ENCODE assay signal across 24 cellular contexts in genomic region chr1:101295212-101295611, GRCh38. TPM values are rescaled to one million over a fixed set of nuclear protein-coding genes. Genes with fewer than 3 reads are reported as not detected.
DNase-seq lines count a peak whose midpoint lies in the region; ATAC-seq and TF ChIP-seq lines count a peak whose summit lies in the region.
"Had no signal": no experiment of that assay in that cellular context is flagged by ENCODE, and none has a peak within 500 bp of the region (broad histone marks: within the 10 kb centered on the region; RNA-seq: fewer than 3 reads in every experiment).

No MANE protein-coding gene starts in this region.

- no peak overlapping the region for H3K27ac ChIP-seq in breast epithelium
- H3K27ac ChIP-seq in PC-9: no peak overlapping the region
- H3K27ac ChIP-seq: SJSA1, thyroid gland, WERI-Rb-1 had no signal

- H3K4me1 Mint-ChIP-seq in MCF 10A (ENCODE audit: insufficient read depth, unreplicated experiment): peaks cover 8% of the 10 kb centered on the region

- H4K20me1 ChIP-seq in PC-9 (ENCODE audit: insufficient read depth): no peaks in the 10 kb centered on the region

- no peaks in the 10 kb centered on the region for H3K9me2 ChIP-seq in PC-9 (ENCODE audit: insufficient read depth)

- H3K36me3 ChIP-seq in breast epithelium: no peaks in the 10 kb centered on the region
- H3K36me3 ChIP-seq in PC-9 (ENCODE audit: low read depth): no peaks in the 10 kb centered on the region
- H3K36me3 ChIP-seq: SJSA1, thyroid gland, WERI-Rb-1 had no signal

- H3K27me3 Mint-ChIP-seq in MCF 10A (ENCODE audit: insufficient read depth, unreplicated experiment): peaks cover 26% of the 10 kb centered on the region
- H3K27me3 Mint-ChIP-seq: activated T-cell treated with anti-CD3 and anti-CD28 coated beads, Interleukin-2, amount 50 U/mL, for 24 hours had no signal

- H3K9me3 Mint-ChIP-seq in MCF 10A (ENCODE audit: unreplicated experiment): no peaks in the 10 kb centered on the region
- H3K9me3 Mint-ChIP-seq: activated CD4-positive, alpha-beta memory T cell treated with anti-CD3 and anti-CD28 coated beads, Interleukin-2, amount 10 ng/mL, durations not matched to agents 7 days and 5 days; activated T-cell treated with anti-CD3 and anti-CD28 coated beads, Interleukin-2, amount 50 U/mL, for 24 hours; CD8-positive, alpha-beta T cell; endodermal cell; mesothelial cell of epicardium had no signal

- H3K4me3 Mint-ChIP-seq in MCF 10A (ENCODE audit: unreplicated experiment): no peak overlapping the region
- H3K4me3 Mint-ChIP-seq: activated CD4-positive, alpha-beta memory T cell treated with anti-CD3 and anti-CD28 coated beads, Interleukin-2, amount 10 ng/mL, durations not matched to agents 7 days and 5 days; activated T-cell treated with anti-CD3 and anti-CD28 coated beads, Interleukin-2, amount 50 U/mL, for 24 hours; CD8-positive, alpha-beta T cell; endodermal cell; mesothelial cell of epicardium had no signal

- POLR2A ChIA-PET in MCF 10A (lab: Yijun Ruan, JAX): interaction anchor here (0.7 kb wide), 1 partner anchor 941 kb away, joined by 3 read pairs; no protein-coding TSS in a partner anchor
- POLR2A ChIA-PET in PC-9 (lab: Charles Lee; ENCODE audit: unreplicated experiment): no interaction called here

- no peaks in the 10 kb centered on the region for H3K79me2 ChIP-seq in PC-9 (ENCODE audit: low read depth)

- H3K4me2 ChIP-seq in PC-9: peak overlapping the region; percentile 22; the same call in 1 of the 2 replicates

- ATAC-seq in GM21528 (IDR thresholded peaks at IDR 0.05; ENCODE audit: low FRiP score, unreplicated experiment): no peak
- ATAC-seq: CD8-positive, alpha-beta T cell; left lobe of liver had no signal

- intact Hi-C loops in MCF 10A (cut with micrococcal nuclease) (no loop called here), breast epithelium (cut with DNase I; ENCODE audit: low total_unique reads) (no loop called here), PC-9 (cut with micrococcal nuclease; ENCODE audit: unreplicated experiment) (no loop called here)

- H3K4me3 ChIP-seq in breast epithelium (no peak overlapping the region), PC-9 (no peak overlapping the region), epithelial cell of esophagus (ENCODE audit: low read length) (no peak overlapping the region)
- H3K4me3 ChIP-seq: SJSA1, thyroid gland had no signal

- BruUV-seq in MCF 10A (replicated peaks; lab: Mats Ljungman, UMichigan) (no TSS peak), PC-9 (replicated peaks; lab: Mats Ljungman, UMichigan) (no TSS peak)

- peak; percentile 49 for DNase-seq in MCF 10A (ENCODE audit: unreplicated experiment)
- no peak for DNase-seq in breast epithelium (ENCODE audit: low spot score in 2 of 2)
- DNase-seq in PC-9: peak; percentile 24 to 85
- peak; percentile 64 for DNase-seq in epithelial cell of esophagus (ENCODE audit: low read depth)
- no peak for DNase-seq in NCI-H1092 treated with DMSO at 0.1 percent for 48 hours (lab: John Stamatoyannopoulos, UW)
- DNase-seq in stimulated activated CD4-positive, alpha-beta T cell treated with anti-CD3 and anti-CD28 coated beads, Interleukin-1b, Interleukin-23, amount 100 ng/mL, for 48 hours: no peak
- DNase-seq: activated CD4-positive, alpha-beta memory T cell treated with anti-CD3 and anti-CD28 coated beads, Interleukin-2, amount 10 ng/mL, durations not matched to agents 7 days and 5 days; activated naive CD4-positive, alpha-beta T cell treated with anti-CD3 and anti-CD28 coated beads, Interleukin-2, amount 50 U/mL, for 16 hours; activated T-cell treated with anti-CD3 and anti-CD28 coated beads, Interleukin-2, amount 50 U/mL, for 24 hours; CD8-positive, alpha-beta T cell; DND-41; H7; NCI-H1436; NCI-H2227 treated with DMSO at 0.1 percent for 48 hours; stimulated activated CD4-positive, alpha-beta T cell treated with anti-CD3 and anti-CD28 coated beads, Interleukin-2, amount 100 ng/mL, for 24 hours; stimulated activated naive CD4-positive, alpha-beta T cell; thyroid gland; WERI-Rb-1 had no signal

- no peak for TF ChIP-seq POLR2A in breast epithelium (IDR thresholded peaks at IDR 0.05)

- H3K27ac Mint-ChIP-seq in MCF 10A (ENCODE audit: low read depth, unreplicated experiment): no peak overlapping the region
- H3K27ac Mint-ChIP-seq: endodermal cell, mesothelial cell of epicardium, progenitor cell of endocrine pancreas had no signal

- CTCF ChIA-PET in MCF 10A (lab: Yijun Ruan, JAX) (interaction anchor here (0.7 to 2.1 kb wide), 7 partner anchors 9 to 799 kb away, joined by 3 to 15 read pairs (median 4); no protein-coding TSS in a partner anchor), PC-9 (lab: Charles Lee) (no interaction called here)

- no peaks in the 10 kb centered on the region for H3K4me1 ChIP-seq in breast epithelium
- H3K4me1 ChIP-seq in PC-9 (replicated peaks; ENCODE audit: insufficient read depth): peaks cover 31% of the 10 kb centered on the region
- H3K4me1 ChIP-seq: SJSA1, thyroid gland had no signal

- peaks cover 4% of the 10 kb centered on the region; the same call in 1 of the 2 replicates for H3F3A ChIP-seq in PC-9 (ENCODE audit: insufficient read depth, low read depth)

- no peaks in the 10 kb centered on the region for H3K36me3 Mint-ChIP-seq in MCF 10A (ENCODE audit: insufficient read depth, unreplicated experiment)
- H3K36me3 Mint-ChIP-seq: mesothelial cell of epicardium had no signal

- TF ChIP-seq CTCF in MCF 10A (IDR thresholded peaks at IDR 0.05; ENCODE audit: unreplicated experiment): no peak
- TF ChIP-seq CTCF in breast epithelium (IDR thresholded peaks at IDR 0.05): no peak
- no peak for TF ChIP-seq CTCF in PC-9 (conservative IDR thresholded peaks at IDR 0.05)
- TF ChIP-seq CTCF in epithelial cell of esophagus (IDR thresholded peaks at IDR 0.05; ENCODE audit: insufficient read depth, low read depth, low read length, missing control alignments): no peak

- H2AFZ ChIP-seq in PC-9: no peak overlapping the region

- H3K9me3 ChIP-seq in breast epithelium: no peaks in the 10 kb centered on the region
- no peaks in the 10 kb centered on the region for H3K9me3 ChIP-seq in PC-9 (ENCODE audit: insufficient read depth, low read depth)
- H3K9me3 ChIP-seq: SJSA1, thyroid gland had no signal

- H3K27me3 ChIP-seq in breast epithelium (no peaks in the 10 kb centered on the region), PC-9 (ENCODE audit: insufficient read depth, low read depth) (no peaks in the 10 kb centered on the region)
- H3K27me3 ChIP-seq: SJSA1, thyroid gland had no signal

RNA-seq across cellular contexts. Expression of gene S1PR1, which starts 58.4 kb away (rescaled TPM):
- 0.52 and 0.86 TPM in 2 replicates for total RNA-seq in MCF 10A (2022)
- 100 to 1,000 TPM in 1 of 3 donors, 10 to 100 TPM in 2; 28.2 to 133 (median 64.6) TPM for total RNA-seq in breast epithelium
- 0.15 and 0.68 TPM in 2 replicates for total RNA-seq in PC-9 (2021)

Comparison
In these comparisons a context has a peak if more than half of its experiments do, and no peak if none do; other contexts are left out.
1. DNase-seq: peak in MCF 10A (single experiment), PC-9 (2 of 2) and epithelial cell of esophagus (single experiment); none in breast epithelium (0 of 2), NCI-H1092 treated with DMSO at 0.1 percent for 48 hours (single experiment) and stimulated activated CD4-positive, alpha-beta T cell treated with anti-CD3 and anti-CD28 coated beads, Interleukin-1b, Interleukin-23, amount 100 ng/mL, for 48 hours (single experiment).
2. RNA of gene S1PR1, which starts 58.4 kb away (total RNA-seq): 28.2 to 133 TPM in breast epithelium; 0.52 to 0.86 TPM in MCF 10A and 0.15 to 0.68 TPM in PC-9; every median in the first group is over 10 times any median in the second.